In the genomic region with DNA sequence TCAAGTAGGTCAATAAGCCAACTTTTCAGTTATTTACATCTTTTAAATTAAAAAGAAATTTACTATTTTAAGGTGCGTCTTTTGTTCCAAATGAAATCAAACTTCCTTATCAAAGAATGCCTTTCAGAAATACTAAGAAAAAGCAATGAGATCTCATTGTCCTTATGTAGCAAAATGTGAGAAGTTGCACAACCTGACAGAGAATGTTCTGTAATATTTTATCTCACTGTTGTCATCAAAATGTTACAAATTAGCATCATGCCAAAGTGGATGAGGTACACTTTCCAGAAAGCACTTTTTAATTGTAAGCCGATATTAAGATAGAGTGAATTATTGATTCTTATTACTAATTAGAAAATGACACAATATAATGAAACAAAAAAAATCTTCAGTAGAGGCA, we compare ENCODE assay signal across 3 cellular contexts.
TF ChIP-seq lines count a peak whose summit lies in the region.

No MANE protein-coding gene starts in this region.

TF ChIP-seq in liver, 16 proteins besides CTCF, POLR2A, EP300 and RAD21:
- TF ChIP-seq GABPA (IDR thresholded peaks at IDR 0.05 in 1 of 2, conservative IDR thresholded peaks at IDR 0.05 in 1 of 2) (no peak), REST (IDR thresholded peaks at IDR 0.05) (no peak), YY1 (IDR thresholded peaks at IDR 0.05) (no peak), NR2F2 (IDR thresholded peaks at IDR 0.05) (no peak), FOXA1 (IDR thresholded peaks at IDR 0.05) (no peak)
- TF ChIP-seq, protein P1, sequence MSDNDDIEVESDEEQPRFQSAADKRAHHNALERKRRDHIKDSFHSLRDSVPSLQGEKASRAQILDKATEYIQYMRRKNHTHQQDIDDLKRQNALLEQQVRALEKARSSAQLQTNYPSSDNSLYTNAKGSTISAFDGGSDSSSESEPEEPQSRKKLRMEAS (IDR thresholded peaks at IDR 0.05) = no peak

TF ChIP-seq in HepG2, 621 proteins besides CTCF, POLR2A, EP300 and RAD21:
- no peak for TF ChIP-seq EED (CRISPR knock-in tag; IDR thresholded peaks at IDR 0.05)
- no peak for TF ChIP-seq HNRNPK (IDR thresholded peaks at IDR 0.05; ENCODE audit: low read depth, low read length, poor library complexity, severe bottlenecking)
- TF ChIP-seq ZNF644 (CRISPR knock-in tag; IDR thresholded peaks at IDR 0.05; ENCODE audit: low read depth) = no peak
- TF ChIP-seq ZNF205 (CRISPR knock-in tag; IDR thresholded peaks at IDR 0.05) = no peak
- no peak for TF ChIP-seq ZNF18 (CRISPR knock-in tag; IDR thresholded peaks at IDR 0.05; ENCODE audit: insufficient replicate concordance)
- no peak for TF ChIP-seq SKIL (CRISPR knock-in tag; IDR thresholded peaks at IDR 0.05; ENCODE audit: borderline replicate concordance)
- no peak for TF ChIP-seq ZNF747 (CRISPR knock-in tag; IDR thresholded peaks at IDR 0.05; ENCODE audit: borderline replicate concordance)

TF ChIP-seq in GM23338, 12 proteins besides CTCF, POLR2A, EP300 and RAD21:
- TF ChIP-seq NANOG (IDR thresholded peaks at IDR 0.05; ENCODE audit: borderline replicate concordance) = no peak
- no peak for TF ChIP-seq ZNF331 (CRISPR knock-in tag; IDR thresholded peaks at IDR 0.05; ENCODE audit: low read depth)
- no peak for TF ChIP-seq JUNB (IDR thresholded peaks at IDR 0.05; ENCODE audit: unreplicated experiment)
- TF ChIP-seq REST (IDR thresholded peaks at IDR 0.05; ENCODE audit: unreplicated experiment) = no peak
- TF ChIP-seq EZH2 (IDR thresholded peaks at IDR 0.05; ENCODE audit: low read depth, unreplicated experiment) = no peak
- no peak for TF ChIP-seq STAT1 (IDR thresholded peaks at IDR 0.05; ENCODE audit: unreplicated experiment)
- TF ChIP-seq, protein P2, sequence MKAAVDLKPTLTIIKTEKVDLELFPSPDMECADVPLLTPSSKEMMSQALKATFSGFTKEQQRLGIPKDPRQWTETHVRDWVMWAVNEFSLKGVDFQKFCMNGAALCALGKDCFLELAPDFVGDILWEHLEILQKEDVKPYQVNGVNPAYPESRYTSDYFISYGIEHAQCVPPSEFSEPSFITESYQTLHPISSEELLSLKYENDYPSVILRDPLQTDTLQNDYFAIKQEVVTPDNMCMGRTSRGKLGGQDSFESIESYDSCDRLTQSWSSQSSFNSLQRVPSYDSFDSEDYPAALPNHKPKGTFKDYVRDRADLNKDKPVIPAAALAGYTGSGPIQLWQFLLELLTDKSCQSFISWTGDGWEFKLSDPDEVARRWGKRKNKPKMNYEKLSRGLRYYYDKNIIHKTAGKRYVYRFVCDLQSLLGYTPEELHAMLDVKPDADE (IDR thresholded peaks at IDR 0.05) = no peak
- no peak for TF ChIP-seq CREB1 (CRISPR knock-in tag; IDR thresholded peaks at IDR 0.05; ENCODE audit: low read depth)
- no peak for TF ChIP-seq POLR2AphosphoS5 (IDR thresholded peaks at IDR 0.05; ENCODE audit: low read depth)
- TF ChIP-seq, protein P3, sequence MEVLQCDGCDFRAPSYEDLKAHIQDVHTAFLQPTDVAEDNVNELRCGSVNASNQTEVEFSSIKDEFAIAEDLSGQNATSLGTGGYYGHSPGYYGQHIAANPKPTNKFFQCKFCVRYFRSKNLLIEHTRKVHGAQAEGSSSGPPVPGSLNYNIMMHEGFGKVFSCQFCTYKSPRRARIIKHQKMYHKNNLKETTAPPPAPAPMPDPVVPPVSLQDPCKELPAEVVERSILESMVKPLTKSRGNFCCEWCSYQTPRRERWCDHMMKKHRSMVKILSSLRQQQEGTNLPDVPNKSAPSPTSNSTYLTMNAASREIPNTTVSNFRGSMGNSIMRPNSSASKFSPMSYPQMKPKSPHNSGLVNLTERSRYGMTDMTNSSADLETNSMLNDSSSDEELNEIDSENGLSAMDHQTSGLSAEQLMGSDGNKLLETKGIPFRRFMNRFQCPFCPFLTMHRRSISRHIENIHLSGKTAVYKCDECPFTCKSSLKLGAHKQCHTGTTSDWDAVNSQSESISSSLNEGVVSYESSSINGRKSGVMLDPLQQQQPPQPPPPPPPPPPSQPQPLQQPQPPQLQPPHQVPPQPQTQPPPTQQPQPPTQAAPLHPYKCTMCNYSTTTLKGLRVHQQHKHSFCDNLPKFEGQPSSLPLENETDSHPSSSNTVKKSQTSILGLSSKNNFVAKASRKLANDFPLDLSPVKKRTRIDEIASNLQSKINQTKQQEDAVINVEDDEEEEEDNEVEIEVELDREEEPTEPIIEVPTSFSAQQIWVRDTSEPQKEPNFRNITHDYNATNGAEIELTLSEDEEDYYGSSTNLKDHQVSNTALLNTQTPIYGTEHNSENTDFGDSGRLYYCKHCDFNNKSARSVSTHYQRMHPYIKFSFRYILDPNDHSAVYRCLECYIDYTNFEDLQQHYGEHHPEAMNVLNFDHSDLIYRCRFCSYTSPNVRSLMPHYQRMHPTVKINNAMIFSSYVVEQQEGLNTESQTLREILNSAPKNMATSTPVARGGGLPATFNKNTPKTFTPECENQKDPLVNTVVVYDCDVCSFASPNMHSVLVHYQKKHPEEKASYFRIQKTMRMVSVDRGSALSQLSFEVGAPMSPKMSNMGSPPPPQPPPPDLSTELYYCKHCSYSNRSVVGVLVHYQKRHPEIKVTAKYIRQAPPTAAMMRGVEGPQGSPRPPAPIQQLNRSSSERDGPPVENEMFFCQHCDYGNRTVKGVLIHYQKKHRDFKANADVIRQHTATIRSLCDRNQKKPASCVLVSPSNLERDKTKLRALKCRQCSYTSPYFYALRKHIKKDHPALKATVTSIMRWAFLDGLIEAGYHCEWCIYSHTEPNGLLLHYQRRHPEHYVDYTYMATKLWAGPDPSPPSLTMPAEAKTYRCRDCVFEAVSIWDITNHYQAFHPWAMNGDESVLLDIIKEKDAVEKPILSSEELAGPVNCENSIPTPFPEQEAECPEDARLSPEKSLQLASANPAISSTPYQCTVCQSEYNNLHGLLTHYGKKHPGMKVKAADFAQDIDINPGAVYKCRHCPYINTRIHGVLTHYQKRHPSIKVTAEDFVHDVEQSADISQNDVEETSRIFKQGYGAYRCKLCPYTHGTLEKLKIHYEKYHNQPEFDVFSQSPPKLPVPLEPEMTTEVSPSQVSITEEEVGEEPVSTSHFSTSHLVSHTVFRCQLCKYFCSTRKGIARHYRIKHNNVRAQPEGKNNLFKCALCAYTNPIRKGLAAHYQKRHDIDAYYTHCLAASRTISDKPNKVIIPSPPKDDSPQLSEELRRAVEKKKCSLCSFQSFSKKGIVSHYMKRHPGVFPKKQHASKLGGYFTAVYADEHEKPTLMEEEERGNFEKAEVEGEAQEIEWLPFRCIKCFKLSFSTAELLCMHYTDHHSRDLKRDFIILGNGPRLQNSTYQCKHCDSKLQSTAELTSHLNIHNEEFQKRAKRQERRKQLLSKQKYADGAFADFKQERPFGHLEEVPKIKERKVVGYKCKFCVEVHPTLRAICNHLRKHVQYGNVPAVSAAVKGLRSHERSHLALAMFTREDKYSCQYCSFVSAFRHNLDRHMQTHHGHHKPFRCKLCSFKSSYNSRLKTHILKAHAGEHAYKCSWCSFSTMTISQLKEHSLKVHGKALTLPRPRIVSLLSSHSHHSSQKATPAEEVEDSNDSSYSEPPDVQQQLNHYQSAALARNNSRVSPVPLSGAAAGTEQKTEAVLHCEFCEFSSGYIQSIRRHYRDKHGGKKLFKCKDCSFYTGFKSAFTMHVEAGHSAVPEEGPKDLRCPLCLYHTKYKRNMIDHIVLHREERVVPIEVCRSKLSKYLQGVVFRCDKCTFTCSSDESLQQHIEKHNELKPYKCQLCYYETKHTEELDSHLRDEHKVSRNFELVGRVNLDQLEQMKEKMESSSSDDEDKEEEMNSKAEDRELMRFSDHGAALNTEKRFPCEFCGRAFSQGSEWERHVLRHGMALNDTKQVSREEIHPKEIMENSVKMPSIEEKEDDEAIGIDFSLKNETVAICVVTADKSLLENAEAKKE (CRISPR knock-in tag; IDR thresholded peaks at IDR 0.05) = no peak
- TF ChIP-seq EZH2phosphoT487 (IDR thresholded peaks at IDR 0.05; ENCODE audit: unreplicated experiment) = no peak
- TF ChIP-seq ZNF114 (CRISPR knock-in tag; IDR thresholded peaks at IDR 0.05) = no peak
